ENCODE assay signal across 17 cellular contexts in genomic region chr10:78199019-78199418, GRCh38.
"Had no signal": no experiment of that assay in that cellular context is flagged by ENCODE, and none has a peak within 500 bp of the region (broad histone marks: within the 10 kb centered on the region; RNA-seq: fewer than 3 reads in every experiment).

No MANE protein-coding gene starts in this region.

- H3K9me3 Mint-ChIP-seq: endodermal cell had no signal

- H3K27me3 Mint-ChIP-seq: activated CD4-positive, alpha-beta T cell treated with anti-CD3 and anti-CD28 coated beads for 36 hours; activated CD8-positive, alpha-beta T cell treated with anti-CD3 and anti-CD28 coated beads for 36 hours; activated naive CD8-positive, alpha-beta T cell had no signal

- DNase-seq: activated CD4-positive, alpha-beta T cell treated with anti-CD3 and anti-CD28 coated beads for 36 hours; activated CD8-positive, alpha-beta memory T cell treated with anti-CD3 and anti-CD28 coated beads, Interleukin-2, amount 50 U/mL, for 4 hours; activated CD8-positive, alpha-beta T cell treated with anti-CD3 and anti-CD28 coated beads for 36 hours; activated gamma-delta T cell treated with Interleukin-2 at 50 U/mL for 16 hours; activated T-cell treated with anti-CD3 and anti-CD28 coated beads, Interleukin-2, amount 50 U/mL, for 48 hours; amniotic stem cell; dorsolateral prefrontal cortex; endodermal cell; head of caudate nucleus; left cardiac atrium; naive B cell; psoas muscle; right lobe of liver; stimulated activated naive CD8-positive, alpha-beta T cell treated with anti-CD3 and anti-CD28 coated beads, Interleukin-15, Interleukin-2, amounts not matched to agents 100 U/mL and 50 U/mL, for 24 hours; trophoblast cell had no signal

- H3K4me1 Mint-ChIP-seq: activated CD4-positive, alpha-beta T cell treated with anti-CD3 and anti-CD28 coated beads for 36 hours; naive B cell had no signal

- H3K27ac Mint-ChIP-seq: activated CD4-positive, alpha-beta T cell treated with anti-CD3 and anti-CD28 coated beads for 36 hours; activated CD8-positive, alpha-beta T cell treated with anti-CD3 and anti-CD28 coated beads for 36 hours; activated naive CD8-positive, alpha-beta T cell; endodermal cell; naive B cell; neural progenitor cell had no signal

- ATAC-seq: activated CD4-positive, alpha-beta T cell treated with anti-CD3 and anti-CD28 coated beads for 36 hours; activated CD8-positive, alpha-beta T cell treated with anti-CD3 and anti-CD28 coated beads for 36 hours; left cardiac atrium; psoas muscle; right lobe of liver; stimulated activated naive CD8-positive, alpha-beta T cell treated with anti-CD3 and anti-CD28 coated beads, Interleukin-15, Interleukin-2, amounts not matched to agents 100 U/mL and 50 U/mL, for 24 hours had no signal

- H3K4me3 Mint-ChIP-seq: activated CD4-positive, alpha-beta T cell treated with anti-CD3 and anti-CD28 coated beads for 36 hours; activated CD8-positive, alpha-beta T cell treated with anti-CD3 and anti-CD28 coated beads for 36 hours; activated naive CD8-positive, alpha-beta T cell; endodermal cell; naive B cell; neural progenitor cell had no signal

- H3K36me3 Mint-ChIP-seq: naive B cell, neural progenitor cell had no signal
